ENCODE assay signal across 26 cellular contexts in genomic region chr17:31378638-31379037, GRCh38. TPM values are rescaled to one million over a fixed set of nuclear protein-coding genes. Genes with fewer than 3 reads are reported as not detected.
A peak's percentile ranks its signal among the peaks of the same experiment; 100 is the strongest.
DNase-seq lines count a peak whose midpoint lies in the region; ATAC-seq and TF ChIP-seq lines count a peak whose summit lies in the region.
"Had no signal": no experiment of that assay in that cellular context is flagged by ENCODE, and none has a peak within 500 bp of the region (broad histone marks: within the 10 kb centered on the region; RNA-seq: fewer than 3 reads in every experiment).

No MANE protein-coding gene starts in this region.

- no peaks in the 10 kb centered on the region for H3K27me3 ChIP-seq in Caco-2 (replicated peaks; ENCODE audit: control insufficient read depth, insufficient read depth, low read length)
- H3K27me3 ChIP-seq in mesendoderm (ENCODE audit: insufficient read depth, low read length, poor library complexity), result no peaks in the 10 kb centered on the region
- H3K27me3 ChIP-seq: adrenal gland, Peyer's patch, suprapubic skin had no signal

- no peak overlapping the region for H2BK5ac ChIP-seq in mesendoderm (ENCODE audit: low read length)

- POLR2A ChIA-PET in Caco-2 (lab: Charles Lee), result no interaction called here

- H3K27ac Mint-ChIP-seq in Caco-2 (ENCODE audit: unreplicated experiment) (no peak overlapping the region), HFFc6 (no peak overlapping the region)
- H3K27ac Mint-ChIP-seq: stimulated activated effector memory CD8-positive, alpha-beta T cell treated with anti-CD3 and anti-CD28 coated beads, Interleukin-12 subunit alpha, Interleukin-12 subunit beta, amount 100 ng/mL, for 72 hours; T-cell had no signal

- H3K9me3 Mint-ChIP-seq in Caco-2 (ENCODE audit: unreplicated experiment), result no peaks in the 10 kb centered on the region
- H3K9me3 Mint-ChIP-seq in HFFc6, result no peaks in the 10 kb centered on the region
- H3K9me3 Mint-ChIP-seq: stimulated activated effector memory CD8-positive, alpha-beta T cell treated with anti-CD3 and anti-CD28 coated beads, Interleukin-12 subunit alpha, Interleukin-12 subunit beta, amount 100 ng/mL, for 72 hours; T-cell had no signal

- H3K36me3 Mint-ChIP-seq in Caco-2 (ENCODE audit: insufficient read depth, unreplicated experiment), result peaks cover 29% of the 10 kb centered on the region
- peaks cover 22% of the 10 kb centered on the region for H3K36me3 Mint-ChIP-seq in HFFc6 (ENCODE audit: low read depth)
- H3K36me3 Mint-ChIP-seq: stimulated activated effector memory CD8-positive, alpha-beta T cell treated with anti-CD3 and anti-CD28 coated beads, Interleukin-12 subunit alpha, Interleukin-12 subunit beta, amount 100 ng/mL, for 72 hours had no signal

- intact Hi-C loops in Caco-2 (cut with micrococcal nuclease; ENCODE audit: unreplicated experiment) (loop anchor here (10.0 kb wide), 2 partner anchors 114 to 144 kb away; no protein-coding TSS in a partner anchor), head of caudate nucleus (cut with DNase I) (no loop called here)

- TF ChIP-seq CTCF in Caco-2 (IDR thresholded peaks at IDR 0.05; ENCODE audit: insufficient read depth in 1 of 2, low read depth in 1 of 2, low read length in 1 of 2, severe bottlenecking in 1 of 2, unreplicated experiment in 1 of 2) (peak; percentile 14 to 31), HFFc6 (IDR thresholded peaks at IDR 0.05) (peak; percentile 23; the same call in 1 of the 2 replicates), choroid plexus epithelial cell (conservative IDR thresholded peaks at IDR 0.05; ENCODE audit: low read depth, low read length) (peak; percentile 25)

- no peak overlapping the region for H3K4me3 ChIP-seq in Caco-2 (ENCODE audit: low read depth, low read length)
- no peak overlapping the region for H3K4me3 ChIP-seq in choroid plexus epithelial cell (ENCODE audit: low read depth, low read length)
- no peak overlapping the region for H3K4me3 ChIP-seq in mesendoderm (ENCODE audit: low read length)
- H3K4me3 ChIP-seq: adrenal gland, Peyer's patch, suprapubic skin had no signal

- H3K79me1 ChIP-seq in mesendoderm (ENCODE audit: low read length), result no peaks in the 10 kb centered on the region

- H4K5ac ChIP-seq in mesendoderm (ENCODE audit: low read length), result no peak overlapping the region

- no peak overlapping the region for H3K4me2 ChIP-seq in mesendoderm (ENCODE audit: low read length)
- H3K4me2 ChIP-seq: KMS-11 had no signal

- H3K56ac ChIP-seq in mesendoderm (ENCODE audit: low read length), result no peak overlapping the region

- H3K9ac ChIP-seq in mesendoderm (ENCODE audit: low read length), result no peak overlapping the region
- H3K9ac ChIP-seq: KMS-11 had no signal

- no peak overlapping the region for H3K18ac ChIP-seq in mesendoderm (ENCODE audit: low read length)

- CTCF ChIA-PET in Caco-2 (lab: Charles Lee), result interaction anchor here (0.8 kb wide), 1 partner anchor 11 kb away, joined by 4 read pairs; no protein-coding TSS in a partner anchor

- BruUV-seq in Caco-2 (replicated peaks; lab: Mats Ljungman, UMichigan), result no TSS peak

- H3K27me3 Mint-ChIP-seq in Caco-2 (ENCODE audit: insufficient read depth, unreplicated experiment) (no peaks in the 10 kb centered on the region), HFFc6 (ENCODE audit: insufficient read depth) (no peaks in the 10 kb centered on the region; the same call in 1 of the 2 replicates)
- H3K27me3 Mint-ChIP-seq: T-cell had no signal

- no peak overlapping the region for H3K4me3 Mint-ChIP-seq in Caco-2 (ENCODE audit: unreplicated experiment)
- no peak overlapping the region for H3K4me3 Mint-ChIP-seq in HFFc6
- H3K4me3 Mint-ChIP-seq: stimulated activated effector memory CD8-positive, alpha-beta T cell treated with anti-CD3 and anti-CD28 coated beads, Interleukin-12 subunit alpha, Interleukin-12 subunit beta, amount 100 ng/mL, for 72 hours; T-cell had no signal

- no peak overlapping the region for H4K8ac ChIP-seq in mesendoderm (ENCODE audit: low read depth, low read length)

- no peak overlapping the region for H3K27ac ChIP-seq in mesendoderm (ENCODE audit: low read depth, low read length)
- H3K27ac ChIP-seq: adrenal gland, C4-2B, KMS-11, Peyer's patch, suprapubic skin had no signal

- no peak overlapping the region for H3K23ac ChIP-seq in mesendoderm (ENCODE audit: low read length)

- H3K4me1 Mint-ChIP-seq in Caco-2 (ENCODE audit: low read depth, unreplicated experiment) (no peaks in the 10 kb centered on the region), HFFc6 (ENCODE audit: low read depth) (no peaks in the 10 kb centered on the region)
- H3K4me1 Mint-ChIP-seq: stimulated activated effector memory CD8-positive, alpha-beta T cell treated with anti-CD3 and anti-CD28 coated beads, Interleukin-12 subunit alpha, Interleukin-12 subunit beta, amount 100 ng/mL, for 72 hours; T-cell had no signal

- H2BK120ac ChIP-seq in mesendoderm (ENCODE audit: low read depth, low read length), result no peak overlapping the region

- H3K79me2 ChIP-seq in mesendoderm (ENCODE audit: control insufficient read depth, insufficient read depth, low read length), result no peaks in the 10 kb centered on the region

- no peak overlapping the region for H2BK15ac ChIP-seq in mesendoderm (replicated peaks; ENCODE audit: low read depth)

- no peaks in the 10 kb centered on the region for H3K4me1 ChIP-seq in Caco-2
- H3K4me1 ChIP-seq in mesendoderm (ENCODE audit: control insufficient read depth, low read depth, low read length), result peaks cover 3% of the 10 kb centered on the region
- H3K4me1 ChIP-seq: adrenal gland, Peyer's patch, suprapubic skin had no signal

- H3K36me3 ChIP-seq in Caco-2 (ENCODE audit: control insufficient read depth, insufficient read depth, low read length) (no peaks in the 10 kb centered on the region; the same call in none of the 2 replicates), mesendoderm (ENCODE audit: control insufficient read depth, insufficient read depth, low read length) (no peaks in the 10 kb centered on the region)

- H3K4ac ChIP-seq in mesendoderm (ENCODE audit: low read depth, low read length), result no peak overlapping the region

- no peak for DNase-seq in Caco-2
- DNase-seq in HFFc6, result no peak
- DNase-seq in choroid plexus epithelial cell (ENCODE audit: low read depth), result no peak
- DNase-seq in mesendoderm, result peak; percentile 65
- DNase-seq in NCI-H345 treated with DMSO at 0.1 percent for 48 hours (lab: John Stamatoyannopoulos, UW; ENCODE audit: unreplicated experiment), result no peak
- DNase-seq in head of caudate nucleus, result no peak
- no peak for DNase-seq in NCI-H1930 (lab: John Stamatoyannopoulos, UW)
- DNase-seq: activated CD4-positive, alpha-beta T cell treated with anti-CD3 and anti-CD28 coated beads for 1 hour; activated T-cell treated with anti-CD3 and anti-CD28 coated beads, Interleukin-2, amount 50 U/mL, for 1 hour; adrenal gland; Calu3; cortex of kidney; EL; left colon; mesenchymal stem cell; NCI-H1436 treated with DMSO at 0.1 percent for 48 hours; NCI-H510A treated with DMSO at 0.1 percent for 48 hours; nucleus accumbens; Peyer's patch; T-cell had no signal

- no peaks in the 10 kb centered on the region for H3K9me3 ChIP-seq in Caco-2
- H3K9me3 ChIP-seq: adrenal gland, Peyer's patch, suprapubic skin had no signal

- H2AK5ac ChIP-seq in mesendoderm (ENCODE audit: low read length), result no peak overlapping the region

- no peak for ATAC-seq in HG03442 (IDR thresholded peaks at IDR 0.05; ENCODE audit: unreplicated experiment)
- ATAC-seq: left colon; stimulated activated effector memory CD8-positive, alpha-beta T cell treated with anti-CD3 and anti-CD28 coated beads, Interleukin-12 subunit alpha, Interleukin-12 subunit beta, amount 100 ng/mL, for 72 hours; T-cell had no signal

RNA-seq across cellular contexts. Expression of gene RAB11FIP4, which starts 12.8 kb away (rescaled TPM):
- total RNA-seq in Caco-2 (2022), result 84.2 and 90.3 TPM in 2 replicates
- total RNA-seq in HFFc6 (2021; fragmentation: NEBNext Ultra II Directional; extraction: Animal tissue kit (Norgen Biotek cat#: 25700)), result under 1 TPM; 0.02 to 0.38 (median 0.09) TPM
- 15.0 TPM for polyA plus RNA-seq in mesendoderm (2013, experiment 1 of 2)
- 14.8 TPM for polyA plus RNA-seq in mesendoderm (2013, experiment 2 of 2)

RNA-seq across cellular contexts. Expression of gene EVI2A, which starts 57.2 kb away (rescaled TPM):
- not detected in 2 replicates for total RNA-seq in Caco-2 (2022)
- 1 to 10 TPM in 5 of 6 experiments, under 1 TPM in 1; 1.00 to 1.7 (median 1.4) TPM for total RNA-seq in HFFc6 (2021; fragmentation: NEBNext Ultra II Directional; extraction: Animal tissue kit (Norgen Biotek cat#: 25700))
- polyA plus RNA-seq in mesendoderm (2013, experiment 1 of 2), result not detected
- not detected for polyA plus RNA-seq in mesendoderm (2013, experiment 2 of 2)
- total RNA-seq: bronchial epithelial cell, Calu3 had no signal

Comparison
In these comparisons a context has a peak if more than half of its experiments do, and no peak if none do; other contexts are left out.
1. RNA of gene RAB11FIP4, which starts 12.8 kb away (total RNA-seq): 84.2 to 90.3 TPM in Caco-2; 0.02 to 0.38 TPM in HFFc6; every median in the first group is over 10 times any median in the second.
2. Peak in every context shown above with its lines, with median percentiles within 50 percentile points of each other: CTCF ChIP-seq.